In the genomic region with DNA sequence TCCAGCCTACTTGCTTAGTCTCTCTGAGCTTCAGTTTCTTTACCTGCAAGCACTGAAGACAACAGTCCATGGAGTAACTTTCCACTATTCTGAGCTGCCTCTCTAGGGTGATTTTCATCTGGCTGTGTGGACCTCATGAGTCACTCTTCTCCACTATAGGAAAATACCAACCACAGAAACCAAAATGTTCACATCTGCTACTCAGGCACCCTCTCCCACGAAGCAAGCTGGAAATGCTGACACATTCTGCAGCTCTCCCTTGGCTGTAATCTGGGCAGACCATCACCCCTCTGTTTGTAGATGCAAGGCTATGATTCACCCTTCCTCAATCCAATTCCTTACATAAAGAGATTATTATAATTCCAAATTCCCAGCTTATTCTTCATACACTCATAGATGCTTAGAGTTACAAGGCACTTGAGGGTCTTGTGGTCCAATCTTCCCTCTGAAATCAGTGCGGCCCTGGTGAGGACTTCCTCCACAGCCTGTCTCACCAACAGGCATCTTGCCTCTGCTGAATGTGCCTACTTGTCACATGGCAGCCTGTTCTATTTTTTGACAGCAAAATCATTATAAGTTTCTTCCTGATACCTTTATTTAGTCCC, we compare ENCODE assay signal across 8 cellular contexts.
DNase-seq lines count a peak whose midpoint lies in the region; ATAC-seq and TF ChIP-seq lines count a peak whose summit lies in the region.

No MANE protein-coding gene starts in this region.

- DNase-seq in A172 (ENCODE audit: low spot score) (peak; percentile 96), SIG-M5 (lab: John Stamatoyannopoulos, UW) (peak; percentile 8), foreskin keratinocyte (peak; percentile 87 to 95), NCI-H2227 treated with DMSO at 0.1 percent for 48 hours (lab: John Stamatoyannopoulos, UW) (no peak), mucosa of gallbladder (ENCODE audit: low spot score) (no peak)
- no peak for DNase-seq in activated CD8-positive, alpha-beta memory T cell treated with anti-CD3 and anti-CD28 coated beads for 24 hours

- no peaks in the 10 kb centered on the region for H3K4me1 ChIP-seq in foreskin keratinocyte

- peak overlapping the region; percentile 31 for H3K27ac ChIP-seq in foreskin keratinocyte

- peak; percentile 75 for ATAC-seq in GM18520 (IDR thresholded peaks at IDR 0.05; ENCODE audit: unreplicated experiment)
- ATAC-seq in HG03039 (IDR thresholded peaks at IDR 0.05; ENCODE audit: unreplicated experiment) = peak; percentile 91
- ATAC-seq in foreskin keratinocyte = peak; percentile 99

- H3K27me3 ChIP-seq in foreskin keratinocyte = peaks cover 51% of the 10 kb centered on the region

- no peak for TF ChIP-seq CTCF in foreskin keratinocyte (conservative IDR thresholded peaks at IDR 0.05)

Comparison
In these comparisons a context has a peak if more than half of its experiments do, and no peak if none do; other contexts are left out.
1. DNase-seq: peak in A172 (single experiment), SIG-M5 (single experiment) and foreskin keratinocyte (2 of 2); none in NCI-H2227 treated with DMSO at 0.1 percent for 48 hours (single experiment), activated CD8-positive, alpha-beta memory T cell treated with anti-CD3 and anti-CD28 coated beads for 24 hours (single experiment) and mucosa of gallbladder (single experiment).
2. Peak in every context shown above with its lines, with median percentiles within 50 percentile points of each other: ATAC-seq.